27 cellular contexts compared by ENCODE assay signal in genomic region chr16:14579266-14579665, GRCh38. TPM values are rescaled to one million over a fixed set of nuclear protein-coding genes. Genes with fewer than 3 reads are reported as not detected.
DNase-seq lines count a peak whose midpoint lies in the region; ATAC-seq, FAIRE-seq and TF ChIP-seq lines count a peak whose summit lies in the region.
"Had no signal": no experiment of that assay in that cellular context is flagged by ENCODE, and none has a peak within 500 bp of the region (broad histone marks: within the 10 kb centered on the region; RNA-seq: fewer than 3 reads in every experiment).

No MANE protein-coding gene starts in this region.

- H3K27me3 ChIP-seq in osteoblast (ENCODE audit: insufficient read depth, low read length), result no peaks in the 10 kb centered on the region
- H3K27me3 ChIP-seq: BLaER1 treated with 17β-estradiol and CSF1 and Interleukin-3, amounts not matched to agents 10 nM and 100 nM; SJSA1 had no signal

- TF ChIP-seq CTCF in A549 (IDR thresholded peaks at IDR 0.05) (no peak), LNCaP clone FGC (IDR thresholded peaks at IDR 0.05; ENCODE audit: control insufficient read depth, extremely low read depth, insufficient read depth) (no peak), osteoblast (IDR thresholded peaks at IDR 0.05; ENCODE audit: extremely low read depth, low read depth, low read length) (no peak)

- H3K4me1 ChIP-seq in A549 (peaks cover 12% of the 10 kb centered on the region), osteoblast (ENCODE audit: insufficient read depth, low read length) (peaks cover 6% of the 10 kb centered on the region)
- H3K4me1 ChIP-seq: BLaER1 treated with 17β-estradiol and CSF1 and Interleukin-3, amounts not matched to agents 10 nM and 100 nM; SJSA1 had no signal

- no peak; a peak in 1 of 6 replicates for ATAC-seq in A549

- H3K4me2 ChIP-seq in A549 (peak overlapping the region; percentile 25; the same call in 2 of the 3 replicates), osteoblast (ENCODE audit: insufficient read depth, low read length) (no peak overlapping the region)
- H3K4me2 ChIP-seq: BLaER1 treated with 17β-estradiol and CSF1 and Interleukin-3, amounts not matched to agents 10 nM and 100 nM; PC-9 had no signal

- peaks cover 28% of the 10 kb centered on the region for H3K36me3 ChIP-seq in osteoblast (ENCODE audit: insufficient read depth, low read length)

- H3K79me2 ChIP-seq in osteoblast (ENCODE audit: insufficient read depth, low read length), result no peaks in the 10 kb centered on the region

- H3K27ac ChIP-seq in A549 (no peak overlapping the region), osteoblast (ENCODE audit: low read depth, low read length) (no peak overlapping the region), substantia nigra (ENCODE audit: low read depth, low read length, poor library complexity, severe bottlenecking) (no peak overlapping the region)
- H3K27ac ChIP-seq: BLaER1 treated with 17β-estradiol and CSF1 and Interleukin-3, amounts not matched to agents 10 nM and 100 nM; PC-9; SJSA1 had no signal

- H2AFZ ChIP-seq in osteoblast (ENCODE audit: low read length), result no peak overlapping the region
- H2AFZ ChIP-seq: PC-9 had no signal

- TF ChIP-seq EP300 in A549 (IDR thresholded peaks at IDR 0.05), result no peak

- no peak for TF ChIP-seq RAD21 in A549 (conservative IDR thresholded peaks at IDR 0.05 in 1 of 2, IDR thresholded peaks at IDR 0.05 in 1 of 2)

- WGBS in A549 (ENCODE audit: missing lambda C conversion rate), result 46% methylated on average over 2 of the region's 2 CpGs

- peaks cover 3% of the 10 kb centered on the region for H4K20me1 ChIP-seq in osteoblast (ENCODE audit: insufficient read depth, low read length)
- H4K20me1 ChIP-seq: BLaER1 treated with 17β-estradiol and CSF1 and Interleukin-3, amounts not matched to agents 10 nM and 100 nM had no signal

- H3K9me3 ChIP-seq in A549, result peaks cover 8% of the 10 kb centered on the region; the same call in 2 of the 3 replicates
- H3K9me3 ChIP-seq in osteoblast (ENCODE audit: low read depth, low read length), result no peaks in the 10 kb centered on the region
- H3K9me3 ChIP-seq: SJSA1 had no signal

- no peak overlapping the region for H3K4me3 ChIP-seq in A549
- no peak overlapping the region for H3K4me3 ChIP-seq in LNCaP clone FGC (ENCODE audit: low read depth, low read length)
- no peak overlapping the region for H3K4me3 ChIP-seq in osteoblast (ENCODE audit: insufficient read depth, low read length)
- H3K4me3 ChIP-seq: BLaER1 treated with 17β-estradiol and CSF1 and Interleukin-3, amounts not matched to agents 10 nM and 100 nM; PC-9; SJSA1 had no signal

- POLR2A ChIA-PET in A549 (lab: Yijun Ruan, JAX), result interaction anchor here (0.6 kb wide), 1 partner anchor 643 kb away, joined by 3 read pairs; no protein-coding TSS in a partner anchor

- peak in 1 of 2 experiments; percentile 17 for DNase-seq in A549 (ENCODE audit: low read depth in 1 of 2, low spot score in 1 of 2)
- peak; percentile 87 for DNase-seq in LNCaP clone FGC (ENCODE audit: low read depth)
- peak; percentile 18 for DNase-seq in brain pericyte (ENCODE audit: low read depth, low spot score)
- DNase-seq in osteoblast (ENCODE audit: insufficient read length, low spot score, missing footprints), result peak; percentile 34
- DNase-seq in substantia nigra (lab: John Stamatoyannopoulos, UW), result no peak
- no peak for DNase-seq in activated CD8-positive, alpha-beta memory T cell treated with anti-CD3 and anti-CD28 coated beads, Interleukin-2, amount 50 U/mL, for 48 hours
- no peak for DNase-seq in stimulated activated naive CD4-positive, alpha-beta T cell treated with Interleukin-2 at 50 U/mL for 16 hours (lab: John Stamatoyannopoulos, UW)
- DNase-seq: AML-193; CD4-positive, alpha-beta memory T cell; COR-L47; DND-41; HCEC 1CT; KBM-7; MM.1S; NCI-H2029; NCI-H446 treated with DMSO at 0.1 percent for 48 hours; NCI-H526; NCI-H82; NK-92 treated with Interleukin-12 subunit alpha and Interleukin-12 subunit beta, amount 100 ng/mL, for 24 hours; PC-9; Right ventricle myocardium superior; RPMI8226 had no signal

- no peak for FAIRE-seq in A549 (lab: Jason Lieb, UNC)
- FAIRE-seq: GM12892, H1, HTR-8/SVneo had no signal

- no peak for TF ChIP-seq POLR2A in A549 (IDR thresholded peaks at IDR 0.05; ENCODE audit: low read length)

- CTCF ChIA-PET in A549 (lab: Yijun Ruan, JAX), result no interaction called here

TF ChIP-seq in A549, 52 proteins besides CTCF, POLR2A, EP300 and RAD21:
- TF ChIP-seq PHF8 (IDR thresholded peaks at IDR 0.05; ENCODE audit: borderline replicate concordance, low read depth) (no peak), FOSB (CRISPR knock-in tag; IDR thresholded peaks at IDR 0.05) (no peak), CBX8 (IDR thresholded peaks at IDR 0.05) (no peak), ZNF302 (CRISPR knock-in tag; IDR thresholded peaks at IDR 0.05) (no peak), HEYL (CRISPR knock-in tag; IDR thresholded peaks at IDR 0.05) (no peak), USF2 (IDR thresholded peaks at IDR 0.05) (no peak), REST (IDR thresholded peaks at IDR 0.05) (no peak)
- TF ChIP-seq, protein P1, sequence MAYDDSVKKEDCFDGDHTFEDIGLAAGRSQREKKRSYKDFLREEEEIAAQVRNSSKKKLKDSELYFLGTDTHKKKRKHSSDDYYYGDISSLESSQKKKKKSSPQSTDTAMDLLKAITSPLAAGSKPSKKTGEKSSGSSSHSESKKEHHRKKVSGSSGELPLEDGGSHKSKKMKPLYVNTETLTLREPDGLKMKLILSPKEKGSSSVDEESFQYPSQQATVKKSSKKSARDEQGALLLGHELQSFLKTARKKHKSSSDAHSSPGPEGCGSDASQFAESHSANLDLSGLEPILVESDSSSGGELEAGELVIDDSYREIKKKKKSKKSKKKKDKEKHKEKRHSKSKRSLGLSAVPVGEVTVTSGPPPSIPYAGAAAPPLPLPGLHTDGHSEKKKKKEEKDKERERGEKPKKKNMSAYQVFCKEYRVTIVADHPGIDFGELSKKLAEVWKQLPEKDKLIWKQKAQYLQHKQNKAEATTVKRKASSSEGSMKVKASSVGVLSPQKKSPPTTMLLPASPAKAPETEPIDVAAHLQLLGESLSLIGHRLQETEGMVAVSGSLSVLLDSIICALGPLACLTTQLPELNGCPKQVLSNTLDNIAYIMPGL (CRISPR knock-in tag; IDR thresholded peaks at IDR 0.05; ENCODE audit: borderline replicate concordance), result no peak

RNA-seq across cellular contexts. Expression of gene PARN, which starts 50.8 kb away (rescaled TPM):
- polyA plus RNA-seq in A549 (2011; rRNA removed) (58.6 and 86.7 TPM in 2 replicates), A549 (2017; fragmentation: RNase III; extraction: RNeasy Plus Mini Kit Qiagen cat#74134 plus additional on column Dnase treatment) (40.0 to 41.6 TPM (median 40.8 TPM) in 3 replicates)
- polyA plus RNA-seq in A549 (2012; cell fraction: cytosol; rRNA removed), result 27.5 TPM in 2 replicates
- polyA plus RNA-seq in A549 (2012; cell fraction: nucleus; rRNA removed), result 13.7 and 28.5 TPM in 2 replicates
- 30.8 and 33.0 TPM in 2 replicates for polyA minus RNA-seq in A549 (2011; rRNA and poly(A)+ RNA removed)
- total RNA-seq in osteoblast, result 40.1 and 40.9 TPM in 2 replicates

RNA-seq across cellular contexts. Expression of gene BFAR, which starts 53.5 kb away (rescaled TPM):
- 93.3 and 93.7 TPM in 2 replicates for polyA plus RNA-seq in A549 (2011; rRNA removed)
- 38.4 and 48.9 TPM in 2 replicates for polyA plus RNA-seq in A549 (2012; cell fraction: cytosol; rRNA removed)
- polyA plus RNA-seq in A549 (2012; cell fraction: nucleus; rRNA removed), result 27.8 and 36.7 TPM in 2 replicates
- 68.2 to 74.8 TPM (median 70.9 TPM) in 3 replicates for polyA plus RNA-seq in A549 (2017; fragmentation: RNase III; extraction: RNeasy Plus Mini Kit Qiagen cat#74134 plus additional on column Dnase treatment)
- polyA minus RNA-seq in A549 (2011; rRNA and poly(A)+ RNA removed), result 64.6 and 71.0 TPM in 2 replicates
- total RNA-seq in osteoblast, result 142 and 186 TPM in 2 replicates

Comparison
In these comparisons a context has a peak if more than half of its experiments do, and no peak if none do; other contexts are left out.
1. DNase-seq: peak in LNCaP clone FGC (single experiment), brain pericyte (single experiment) and osteoblast (single experiment); none in substantia nigra (0 of 49), activated CD8-positive, alpha-beta memory T cell treated with anti-CD3 and anti-CD28 coated beads, Interleukin-2, amount 50 U/mL, for 48 hours (single experiment) and stimulated activated naive CD4-positive, alpha-beta T cell treated with Interleukin-2 at 50 U/mL for 16 hours (single experiment).